Comparison of ENCODE assay signal across 22 cellular contexts in genomic region chr10:130747946-130748345, GRCh38.
A peak's percentile ranks its signal among the peaks of the same experiment; 100 is the strongest.
DNase-seq lines count a peak whose midpoint lies in the region; FAIRE-seq and TF ChIP-seq lines count a peak whose summit lies in the region.
"Had no signal": no experiment of that assay in that cellular context is flagged by ENCODE, and none has a peak within 500 bp of the region (broad histone marks: within the 10 kb centered on the region; RNA-seq: fewer than 3 reads in every experiment).

No MANE protein-coding gene starts in this region.

- H2AFZ ChIP-seq in H1 (ENCODE audit: low read length), result no peak overlapping the region
- H2AFZ ChIP-seq in neuronal stem cell (ENCODE audit: low read length), result no peak overlapping the region
- H2AFZ ChIP-seq: GM23248, PC-9 had no signal

- TF ChIP-seq RAD21 in H1 (IDR thresholded peaks at IDR 0.05 in 1 of 2, conservative IDR thresholded peaks at IDR 0.05 in 1 of 2; ENCODE audit: low read depth in 2 of 2, low read length in 2 of 2), result no peak

- H3K18ac ChIP-seq in H1 (ENCODE audit: extremely low read depth, low read length) (no peak overlapping the region), neuronal stem cell (ENCODE audit: low read length) (peak overlapping the region; percentile 44)

- H3K23ac ChIP-seq in H1 (ENCODE audit: insufficient read length), result no peak overlapping the region
- H3K23ac ChIP-seq in neuronal stem cell (ENCODE audit: low read depth, low read length, poor library complexity), result no peak overlapping the region

- no peak overlapping the region for H2BK120ac ChIP-seq in H1 (replicated peaks; ENCODE audit: low read depth, low read length)
- no peak overlapping the region for H2BK120ac ChIP-seq in neuronal stem cell (ENCODE audit: low read depth, low read length)

- H3K4me2 ChIP-seq in BLaER1 treated with 17β-estradiol and CSF1 and Interleukin-3, amounts not matched to agents 10 nM and 100 nM, result peak overlapping the region in 10 of 11 experiments; percentile 62 to 76 (median 72); a peak in 21 of 22 replicates
- no peak overlapping the region for H3K4me2 ChIP-seq in H1 (ENCODE audit: insufficient read depth in 1 of 2, low read depth in 2 of 2, low read length in 2 of 2)
- H3K4me2 ChIP-seq in neuronal stem cell (ENCODE audit: insufficient read depth, low read length, poor library complexity, severe bottlenecking), result no peak overlapping the region
- H3K4me2 ChIP-seq: A549, PC-9 had no signal

- WGBS in H1 (ENCODE audit: extremely low coverage in 1 of 2, insufficient coverage in 1 of 2, insufficient read length in 1 of 2, insufficient replicate concordance in 2 of 2, low coverage in 1 of 2, low lambda C conversion rate in 2 of 2, missing lambda C conversion rate in 1 of 2), 2 experiments, result 95% methylated on average over 13 of the region's 13 CpGs; no CpG with 5 or more reads in 1 of the 2 experiments
- no CpG with 5 or more reads among the region's 13 CpGs for WGBS in neuronal stem cell (ENCODE audit: extremely low coverage in 2 of 2, insufficient read length in 2 of 2, insufficient replicate concordance in 1 of 2), 2 donors
- 89% methylated on average over 13 of the region's 13 CpGs for WGBS in suprapubic skin

- H4K5ac ChIP-seq in H1 (ENCODE audit: insufficient read length, low read depth, low read length), result no peak overlapping the region

- POLR2A ChIA-PET in H1 (lab: Charles Lee; ENCODE audit: partially characterized antibody) (no interaction called here), RWPE1 (lab: Yijun Ruan, JAX; ENCODE audit: low non-redundant PET) (no interaction called here)

- H3K27ac ChIP-seq in BLaER1 treated with 17β-estradiol and CSF1 and Interleukin-3, amounts not matched to agents 10 nM and 100 nM, result no peak overlapping the region; a peak in 1 of 22 replicates
- H3K27ac ChIP-seq in H1 (ENCODE audit: low read depth, low read length), result no peak overlapping the region
- H3K27ac ChIP-seq in neuronal stem cell (replicated peaks; ENCODE audit: low read length), result no peak overlapping the region
- H3K27ac ChIP-seq in suprapubic skin, result no peak overlapping the region
- H3K27ac ChIP-seq in RWPE1, result no peak overlapping the region
- H3K27ac ChIP-seq: A549, GM23248, PC-9 had no signal

- TF ChIP-seq CTCF in H1 (IDR thresholded peaks at IDR 0.05; ENCODE audit: control extremely low read depth in 1 of 3, insufficient read depth in 1 of 3, low read depth in 1 of 3, low read length in 3 of 3) (no peak), suprapubic skin (IDR thresholded peaks at IDR 0.05) (no peak), RWPE1 (conservative IDR thresholded peaks at IDR 0.05; ENCODE audit: low read depth) (no peak)

- CTCF ChIA-PET in H1 (lab: Charles Lee; ENCODE audit: partially characterized antibody) (interaction anchor here (1.2 kb wide), 1 partner anchor 29 kb away, joined by 3 read pairs; no protein-coding TSS in a partner anchor), RWPE1 (lab: Yijun Ruan, JAX) (no interaction called here)

- H3K4me3 ChIP-seq in BLaER1 treated with 17β-estradiol and CSF1 and Interleukin-3, amounts not matched to agents 10 nM and 100 nM, result no peak overlapping the region
- no peak overlapping the region for H3K4me3 ChIP-seq in H1 (ENCODE audit: extremely low read depth in 1 of 4, insufficient read depth in 2 of 4, low read depth in 3 of 4, low read length in 4 of 4)
- H3K4me3 ChIP-seq in neuronal stem cell (ENCODE audit: low read length in 2 of 2), result no peak overlapping the region
- no peak overlapping the region for H3K4me3 ChIP-seq in suprapubic skin
- H3K4me3 ChIP-seq: A549, GM23248, PC-9 had no signal

- DNase-seq in H1 (ENCODE audit: low read depth in 1 of 2, low spot score in 2 of 2), result no peak
- no peak for DNase-seq in neuronal stem cell (ENCODE audit: low spot score)
- peak; percentile 28 to 55 for DNase-seq in suprapubic skin (ENCODE audit: low spot score in 2 of 2)
- DNase-seq in RWPE1 (ENCODE audit: low spot score), result no peak
- DNase-seq in COR-L47 (lab: John Stamatoyannopoulos, UW), result no peak
- no peak for DNase-seq in COLO668 (lab: John Stamatoyannopoulos, UW; ENCODE audit: unreplicated experiment)
- no peak for DNase-seq in NCI-H2196 (lab: John Stamatoyannopoulos, UW; ENCODE audit: unreplicated experiment)
- DNase-seq: CD8-positive, alpha-beta memory T cell; DMS153; GM23248; NCI-H1048; NCI-H1417; NCI-H1694 treated with DMSO at 0.1 percent for 48 hours; NCI-H2081; NCI-H226; NCI-H524 treated with DMSO at 0.1 percent for 48 hours; NCI-H82; PC-9; RPMI8226; SHP77 had no signal

- H3K4me1 ChIP-seq in BLaER1 treated with 17β-estradiol and CSF1 and Interleukin-3, amounts not matched to agents 10 nM and 100 nM, result peaks cover 15 to 36% (median 29%) of the 10 kb centered on the region in 10 experiments
- H3K4me1 ChIP-seq in H1 (replicated peaks in 1 of 4; ENCODE audit: control insufficient read depth in 3 of 4, insufficient read depth in 4 of 4, low read length in 3 of 4), result peaks cover 0 to 17% (median 10%) of the 10 kb centered on the region in 4 experiments; a peak in 6 of 7 replicates
- peaks cover 0 to 14% of the 10 kb centered on the region in 2 donors for H3K4me1 ChIP-seq in neuronal stem cell (ENCODE audit: control insufficient read depth in 2 of 2, insufficient read depth in 1 of 2, low read depth in 1 of 2, low read length in 2 of 2)
- H3K4me1 ChIP-seq in suprapubic skin, result no peaks in the 10 kb centered on the region
- H3K4me1 ChIP-seq: A549 had no signal

- H2BK5ac ChIP-seq in H1 (ENCODE audit: low read depth, low read length), result no peak overlapping the region
- no peak overlapping the region for H2BK5ac ChIP-seq in neuronal stem cell (ENCODE audit: low read length)

- H4K8ac ChIP-seq in H1 (ENCODE audit: extremely low read depth, insufficient read depth, low read length), result no peak overlapping the region
- H4K8ac ChIP-seq in neuronal stem cell (ENCODE audit: low read depth, low read length), result no peak overlapping the region

- H2BK12ac ChIP-seq in H1 (ENCODE audit: low read depth, low read length) (no peak overlapping the region), neuronal stem cell (ENCODE audit: low read length) (no peak overlapping the region)

- TF ChIP-seq EP300 in H1 (IDR thresholded peaks at IDR 0.05; ENCODE audit: borderline replicate concordance in 1 of 2, low read depth in 2 of 2, low read length in 2 of 2), result no peak
- TF ChIP-seq EP300 in suprapubic skin (IDR thresholded peaks at IDR 0.05), result no peak

- H3K9me3 ChIP-seq in BLaER1 treated with 17β-estradiol and CSF1 and Interleukin-3, amounts not matched to agents 10 nM and 100 nM (replicated peaks in 1 of 11), result no peaks in the 10 kb centered on the region
- no peaks in the 10 kb centered on the region for H3K9me3 ChIP-seq in H1 (ENCODE audit: insufficient read depth in 2 of 2, low read depth in 1 of 2, low read length in 1 of 2)
- no peaks in the 10 kb centered on the region for H3K9me3 ChIP-seq in neuronal stem cell (replicated peaks in 1 of 2; ENCODE audit: control insufficient read depth in 2 of 2, insufficient read depth in 1 of 2, low read depth in 1 of 2, low read length in 2 of 2)
- H3K9me3 ChIP-seq in suprapubic skin, result no peaks in the 10 kb centered on the region
- H3K9me3 ChIP-seq: A549 had no signal

- H4K91ac ChIP-seq in H1 (replicated peaks; ENCODE audit: insufficient read length, low read length), result no peak overlapping the region
- H4K91ac ChIP-seq in neuronal stem cell (ENCODE audit: low read depth, low read length, poor library complexity), result no peak overlapping the region

- H3K79me2 ChIP-seq in H1 (ENCODE audit: control insufficient read depth in 1 of 2, insufficient read depth in 2 of 2, low read length in 2 of 2), result no peaks in the 10 kb centered on the region

- H3K79me1 ChIP-seq in H1 (ENCODE audit: low read depth, low read length) (no peaks in the 10 kb centered on the region), neuronal stem cell (ENCODE audit: low read depth, low read length) (no peaks in the 10 kb centered on the region)

- H3K9ac ChIP-seq in BLaER1 treated with 17β-estradiol and CSF1 and Interleukin-3, amounts not matched to agents 10 nM and 100 nM, result no peak overlapping the region
- H3K9ac ChIP-seq in H1 (replicated peaks in 1 of 4; ENCODE audit: extremely low read depth in 1 of 4, low read depth in 3 of 4, low read length in 3 of 4) (no peak overlapping the region), neuronal stem cell (ENCODE audit: low read depth, low read length, poor library complexity) (no peak overlapping the region)
- H3K9ac ChIP-seq: GM23248 had no signal

- H3K36me3 ChIP-seq in BLaER1 treated with 17β-estradiol and CSF1 and Interleukin-3, amounts not matched to agents 10 nM and 100 nM, result no peaks in the 10 kb centered on the region
- H3K36me3 ChIP-seq in H1 (ENCODE audit: control insufficient read depth in 2 of 4, insufficient read depth in 4 of 4, low read length in 3 of 4), result no peaks in the 10 kb centered on the region
- H3K36me3 ChIP-seq in neuronal stem cell (replicated peaks in 1 of 2; ENCODE audit: control insufficient read depth in 2 of 2, insufficient read depth in 2 of 2, low read length in 2 of 2), result no peaks in the 10 kb centered on the region
- H3K36me3 ChIP-seq in suprapubic skin, result no peaks in the 10 kb centered on the region

- no peak overlapping the region for H2BK20ac ChIP-seq in H1 (ENCODE audit: low read length)

- H2AK5ac ChIP-seq in H1 (ENCODE audit: low read depth, low read length) (no peak overlapping the region), neuronal stem cell (ENCODE audit: low read depth, low read length) (no peak overlapping the region)

- peak overlapping the region; percentile 53; the same call in 1 of the 2 replicates for H2BK15ac ChIP-seq in H1 (ENCODE audit: low read length)
- H2BK15ac ChIP-seq in neuronal stem cell (ENCODE audit: low read length), result no peak overlapping the region

- H3K4ac ChIP-seq in H1 (replicated peaks; ENCODE audit: insufficient read length, low read depth, low read length) (no peak overlapping the region), neuronal stem cell (ENCODE audit: low read length) (no peak overlapping the region)

- no peak overlapping the region for H3K56ac ChIP-seq in H1 (replicated peaks; ENCODE audit: insufficient read length, low read depth, low read length)

- H3K14ac ChIP-seq in H1 (ENCODE audit: insufficient read length) (no peak overlapping the region), neuronal stem cell (ENCODE audit: low read length) (no peak overlapping the region)

- H3K27me3 ChIP-seq in BLaER1 treated with 17β-estradiol and CSF1 and Interleukin-3, amounts not matched to agents 10 nM and 100 nM, result no peaks in the 10 kb centered on the region
- H3K27me3 ChIP-seq in H1 (replicated peaks in 1 of 4; ENCODE audit: control insufficient read depth in 3 of 4, extremely low read depth in 1 of 4, insufficient read depth in 3 of 4, low read length in 3 of 4) (no peaks in the 10 kb centered on the region), neuronal stem cell (ENCODE audit: control insufficient read depth in 3 of 3, insufficient read depth in 3 of 3, low read depth in 1 of 3, low read length in 3 of 3) (no peaks in the 10 kb centered on the region), suprapubic skin (peaks cover 20% of the 10 kb centered on the region)

- TF ChIP-seq POLR2A in H1 (IDR thresholded peaks at IDR 0.05; ENCODE audit: control extremely low read depth in 1 of 2, low read depth in 2 of 2, low read length in 2 of 2), result no peak
- TF ChIP-seq POLR2A in suprapubic skin (IDR thresholded peaks at IDR 0.05), result no peak

- FAIRE-seq in H1 (lab: Jason Lieb, UNC), result no peak
- FAIRE-seq: A549 had no signal

- no peaks in the 10 kb centered on the region for H3K23me2 ChIP-seq in H1 (ENCODE audit: low read depth, low read length)

- peaks cover 0 to 10% (median 0%) of the 10 kb centered on the region in 11 experiments; a peak in 2 of 22 replicates for H4K20me1 ChIP-seq in BLaER1 treated with 17β-estradiol and CSF1 and Interleukin-3, amounts not matched to agents 10 nM and 100 nM
- no peaks in the 10 kb centered on the region for H4K20me1 ChIP-seq in H1 (replicated peaks in 1 of 2; ENCODE audit: control insufficient read depth in 1 of 2, insufficient read depth in 2 of 2, low read length in 2 of 2)

Comparison
In these comparisons a context has a peak if more than half of its experiments do, and no peak if none do; other contexts are left out.
1. H3K4me2 ChIP-seq: peak in BLaER1 treated with 17β-estradiol and CSF1 and Interleukin-3, amounts not matched to agents 10 nM and 100 nM (10 of 11); none in H1 (0 of 2) and neuronal stem cell (single experiment).
2. DNase-seq: peak in suprapubic skin (2 of 2); none in H1 (0 of 2), neuronal stem cell (single experiment), RWPE1 (single experiment), COR-L47 (single experiment), COLO668 (single experiment) and NCI-H2196 (single experiment).